11 cellular contexts compared by ENCODE assay signal in genomic region chr18:62521082-62521481, GRCh38. TPM values are rescaled to one million over a fixed set of nuclear protein-coding genes. Genes with fewer than 3 reads are reported as not detected.
DNase-seq lines count a peak whose midpoint lies in the region; ATAC-seq and TF ChIP-seq lines count a peak whose summit lies in the region.
"Had no signal": no experiment of that assay in that cellular context is flagged by ENCODE, and none has a peak within 500 bp of the region (broad histone marks: within the 10 kb centered on the region; RNA-seq: fewer than 3 reads in every experiment).

No MANE protein-coding gene starts in this region.

- no peak for TF ChIP-seq POLR2A in Peyer's patch (IDR thresholded peaks at IDR 0.05)

- no peak for ATAC-seq in activated naive CD4-positive, alpha-beta T cell treated with anti-CD3 and anti-CD28 coated beads, Interleukin-2, amount 50 U/mL, for 72 hours
- no peak for ATAC-seq in stimulated activated naive B cell treated with anti-CD40 and anti-IgM and Interleukin-4, amounts not matched to agents 10 μg/mL and 1 μg/mL and 100 μg/mL, for 72 hours (replicated peaks)
- ATAC-seq in mucosa of descending colon, result no peak
- ATAC-seq: esophagus mucosa had no signal

- peaks cover 10% of the 10 kb centered on the region for H3K4me1 Mint-ChIP-seq in activated naive CD4-positive, alpha-beta T cell treated with anti-CD3 and anti-CD28 coated beads for 36 hours (ENCODE audit: low read depth)
- peaks cover 13% of the 10 kb centered on the region for H3K4me1 Mint-ChIP-seq in activated CD4-positive, alpha-beta memory T cell treated with anti-CD3 and anti-CD28 coated beads for 36 hours (ENCODE audit: low read depth)
- peaks cover 11 to 30% of the 10 kb centered on the region in 2 donors for H3K4me1 Mint-ChIP-seq in stimulated activated naive B cell treated with anti-CD40 and anti-IgM and Interleukin-4, amounts not matched to agents 10 μg/mL and 1 μg/mL and 100 μg/mL, for 72 hours

- no peaks in the 10 kb centered on the region for H3K36me3 ChIP-seq in hepatocyte (replicated peaks; ENCODE audit: insufficient read depth, low read depth)
- H3K36me3 ChIP-seq in Peyer's patch, result no peaks in the 10 kb centered on the region
- H3K36me3 ChIP-seq in HAP-1 (replicated peaks), result no peaks in the 10 kb centered on the region; the same call in 1 of the 2 replicates
- no peaks in the 10 kb centered on the region for H3K36me3 ChIP-seq in mucosa of descending colon (ENCODE audit: low read depth)

- intact Hi-C loops in activated naive CD4-positive, alpha-beta T cell treated with anti-CD3 and anti-CD28 coated beads for 36 hours (cut with micrococcal nuclease), result loop anchor here (5.0 to 10.0 kb wide), 4 partner anchors 74 to 846 kb away; partner anchors contain the start of gene KDSR
- intact Hi-C loops in activated CD4-positive, alpha-beta memory T cell treated with anti-CD3 and anti-CD28 coated beads for 36 hours (cut with micrococcal nuclease), result loop anchor here (5.0 to 10.0 kb wide), 2 partner anchors 566 to 846 kb away; partner anchors contain the start of gene KDSR
- intact Hi-C loops in mucosa of descending colon (cut with DNase I, micrococcal nuclease), result no loop called here

- H3K4me1 ChIP-seq in hepatocyte (ENCODE audit: insufficient read depth), result peaks cover 16% of the 10 kb centered on the region
- peaks cover 0 to 14% (median 4%) of the 10 kb centered on the region in 4 donors for H3K4me1 ChIP-seq in Peyer's patch
- H3K4me1 ChIP-seq in HAP-1, result peaks cover 5% of the 10 kb centered on the region; the same call in 1 of the 2 replicates
- peaks cover 13% of the 10 kb centered on the region for H3K4me1 ChIP-seq in mucosa of descending colon (ENCODE audit: low read depth)

- POLR2A ChIA-PET in activated CD4-positive, alpha-beta memory T cell treated with anti-CD3 and anti-CD28 coated beads for 36 hours (lab: Charles Lee), result no interaction called here

- peaks cover 11% of the 10 kb centered on the region for H3K36me3 Mint-ChIP-seq in activated naive CD4-positive, alpha-beta T cell treated with anti-CD3 and anti-CD28 coated beads for 36 hours (ENCODE audit: low read depth)
- H3K36me3 Mint-ChIP-seq in activated naive CD4-positive, alpha-beta T cell treated with anti-CD3 and anti-CD28 coated beads, Interleukin-2, amount 50 U/mL, for 72 hours, result peaks cover 15 to 21% of the 10 kb centered on the region in 2 donors
- H3K36me3 Mint-ChIP-seq in activated CD4-positive, alpha-beta memory T cell treated with anti-CD3 and anti-CD28 coated beads for 36 hours, result peaks cover 16% of the 10 kb centered on the region
- H3K36me3 Mint-ChIP-seq in stimulated activated naive B cell treated with anti-CD40 and anti-IgM and Interleukin-4, amounts not matched to agents 10 μg/mL and 1 μg/mL and 100 μg/mL, for 72 hours, result peaks cover 3 to 5% of the 10 kb centered on the region in 2 donors

- H3K4me2 ChIP-seq in hepatocyte, result peak overlapping the region; percentile 79

- H3K27ac Mint-ChIP-seq in activated naive CD4-positive, alpha-beta T cell treated with anti-CD3 and anti-CD28 coated beads for 36 hours, result no peak overlapping the region
- H3K27ac Mint-ChIP-seq in activated naive CD4-positive, alpha-beta T cell treated with anti-CD3 and anti-CD28 coated beads, Interleukin-2, amount 50 U/mL, for 72 hours, result no peak overlapping the region
- no peak overlapping the region for H3K27ac Mint-ChIP-seq in activated CD4-positive, alpha-beta memory T cell treated with anti-CD3 and anti-CD28 coated beads for 36 hours
- no peak overlapping the region for H3K27ac Mint-ChIP-seq in stimulated activated naive B cell treated with anti-CD40 and anti-IgM and Interleukin-4, amounts not matched to agents 10 μg/mL and 1 μg/mL and 100 μg/mL, for 72 hours

- no peaks in the 10 kb centered on the region for H3K9me2 ChIP-seq in hepatocyte (replicated peaks; ENCODE audit: insufficient read depth)

- H3K27me3 Mint-ChIP-seq in activated naive CD4-positive, alpha-beta T cell treated with anti-CD3 and anti-CD28 coated beads for 36 hours (ENCODE audit: low read depth), result no peaks in the 10 kb centered on the region
- no peaks in the 10 kb centered on the region for H3K27me3 Mint-ChIP-seq in activated CD4-positive, alpha-beta memory T cell treated with anti-CD3 and anti-CD28 coated beads for 36 hours
- H3K27me3 Mint-ChIP-seq in stimulated activated naive B cell treated with anti-CD40 and anti-IgM and Interleukin-4, amounts not matched to agents 10 μg/mL and 1 μg/mL and 100 μg/mL, for 72 hours, result no peaks in the 10 kb centered on the region

- in situ Hi-C loops in HAP-1 (cut with MboI; ENCODE audit: low sequenced_read_pairs), result no loop called here

- peaks cover 8% of the 10 kb centered on the region for H4K20me1 ChIP-seq in hepatocyte (ENCODE audit: insufficient read depth, poor library complexity, severe bottlenecking)

- DNase-seq in activated naive CD4-positive, alpha-beta T cell treated with anti-CD3 and anti-CD28 coated beads for 36 hours, result no peak
- no peak for DNase-seq in activated naive CD4-positive, alpha-beta T cell treated with anti-CD3 and anti-CD28 coated beads, Interleukin-2, amount 50 U/mL, for 72 hours (ENCODE audit: low spot score in 2 of 2)
- DNase-seq in activated CD4-positive, alpha-beta memory T cell treated with anti-CD3 and anti-CD28 coated beads for 36 hours, result no peak
- DNase-seq in hepatocyte (ENCODE audit: low spot score), result no peak
- DNase-seq in stimulated activated naive B cell treated with anti-CD40 and anti-IgM and Interleukin-4, amounts not matched to agents 10 μg/mL and 1 μg/mL and 100 μg/mL, for 72 hours, result no peak
- no peak for DNase-seq in Peyer's patch
- DNase-seq in HAP-1 (ENCODE audit: low spot score in 2 of 2), result no peak
- no peak for DNase-seq in mucosa of descending colon
- DNase-seq: C1 segment of cervical spinal cord, NCI-H1694 had no signal

- 91% methylated on average over 4 of the region's 4 CpGs for WGBS in hepatocyte (ENCODE audit: low lambda C conversion rate, missing lambda C conversion rate)

- no peak overlapping the region for H3K27ac ChIP-seq in hepatocyte
- H3K27ac ChIP-seq in Peyer's patch, result no peak overlapping the region

- no peaks in the 10 kb centered on the region for H3K9me3 Mint-ChIP-seq in activated naive CD4-positive, alpha-beta T cell treated with anti-CD3 and anti-CD28 coated beads for 36 hours
- H3K9me3 Mint-ChIP-seq in activated naive CD4-positive, alpha-beta T cell treated with anti-CD3 and anti-CD28 coated beads, Interleukin-2, amount 50 U/mL, for 72 hours, result no peaks in the 10 kb centered on the region
- no peaks in the 10 kb centered on the region for H3K9me3 Mint-ChIP-seq in activated CD4-positive, alpha-beta memory T cell treated with anti-CD3 and anti-CD28 coated beads for 36 hours
- H3K9me3 Mint-ChIP-seq in stimulated activated naive B cell treated with anti-CD40 and anti-IgM and Interleukin-4, amounts not matched to agents 10 μg/mL and 1 μg/mL and 100 μg/mL, for 72 hours, result no peaks in the 10 kb centered on the region

- H3K79me2 ChIP-seq in hepatocyte, result peaks cover 32% of the 10 kb centered on the region

- no peak overlapping the region for H2AFZ ChIP-seq in hepatocyte

- H3K4me3 ChIP-seq in hepatocyte, result no peak overlapping the region
- H3K4me3 ChIP-seq in Peyer's patch, result peak overlapping the region in 1 of 4 donors; percentile 89
- no peak overlapping the region for H3K4me3 ChIP-seq in HAP-1
- no peak overlapping the region for H3K4me3 ChIP-seq in mucosa of descending colon

- H3K9me3 ChIP-seq in hepatocyte (ENCODE audit: low read depth) (no peaks in the 10 kb centered on the region), Peyer's patch (no peaks in the 10 kb centered on the region), HAP-1 (peaks cover 3% of the 10 kb centered on the region; the same call in 1 of the 2 replicates), mucosa of descending colon (no peaks in the 10 kb centered on the region)

- CTCF ChIA-PET in activated naive CD4-positive, alpha-beta T cell treated with anti-CD3 and anti-CD28 coated beads for 36 hours (lab: Charles Lee), result interaction anchor here (1.0 to 1.4 kb wide), 3 partner anchors 8 to 99 kb away, joined by 3 to 6 read pairs (median 3); no protein-coding TSS in a partner anchor
- CTCF ChIA-PET in activated CD4-positive, alpha-beta memory T cell treated with anti-CD3 and anti-CD28 coated beads for 36 hours (lab: Charles Lee), result no interaction called here

- H3K27me3 ChIP-seq in hepatocyte (no peaks in the 10 kb centered on the region), Peyer's patch (no peaks in the 10 kb centered on the region), HAP-1 (ENCODE audit: low read depth) (no peaks in the 10 kb centered on the region)

- peak overlapping the region; percentile 90 for H3K4me3 Mint-ChIP-seq in activated naive CD4-positive, alpha-beta T cell treated with anti-CD3 and anti-CD28 coated beads for 36 hours
- peak overlapping the region; percentile 85 for H3K4me3 Mint-ChIP-seq in activated CD4-positive, alpha-beta memory T cell treated with anti-CD3 and anti-CD28 coated beads for 36 hours
- H3K4me3 Mint-ChIP-seq in stimulated activated naive B cell treated with anti-CD40 and anti-IgM and Interleukin-4, amounts not matched to agents 10 μg/mL and 1 μg/mL and 100 μg/mL, for 72 hours, result peak overlapping the region; percentile 43 to 57

- no peak for TF ChIP-seq CTCF in hepatocyte (IDR thresholded peaks at IDR 0.05; ENCODE audit: poor library complexity)
- TF ChIP-seq CTCF in Peyer's patch (IDR thresholded peaks at IDR 0.05), result no peak
- TF ChIP-seq CTCF in mucosa of descending colon (IDR thresholded peaks at IDR 0.05), result no peak

RNA-seq across cellular contexts. Expression of gene ZCCHC2, which starts 1.7 kb away (rescaled TPM):
- total RNA-seq in activated naive CD4-positive, alpha-beta T cell treated with anti-CD3 and anti-CD28 coated beads for 36 hours, result 10 to 100 TPM; 22.1 to 23.3 TPM
- total RNA-seq in activated naive CD4-positive, alpha-beta T cell treated with anti-CD3 and anti-CD28 coated beads, Interleukin-2, amount 50 U/mL, for 72 hours, result 10 to 100 TPM; 33.8 to 66.0 TPM
- 10 to 100 TPM; 24.9 to 27.5 TPM for total RNA-seq in activated CD4-positive, alpha-beta memory T cell treated with anti-CD3 and anti-CD28 coated beads for 36 hours
- total RNA-seq in hepatocyte, result 9.3 and 14.9 TPM in 2 replicates
- 3.3 and 5.2 TPM in 2 replicates for polyA plus RNA-seq in hepatocyte
- total RNA-seq in Peyer's patch, result 10 to 100 TPM; 35.6 to 54.5 (median 37.2) TPM
- total RNA-seq in mucosa of descending colon, result 10 to 100 TPM; 22.2 to 27.5 (median 26.0) TPM

Comparison
In these comparisons a context has a peak if more than half of its experiments do, and no peak if none do; other contexts are left out.
1. intact Hi-C loops: an anchor here in activated naive CD4-positive, alpha-beta T cell treated with anti-CD3 and anti-CD28 coated beads for 36 hours (5.0 to 10.0 kb wide) and activated CD4-positive, alpha-beta memory T cell treated with anti-CD3 and anti-CD28 coated beads for 36 hours (5.0 to 10.0 kb wide); none called in mucosa of descending colon.